Comparison of ENCODE assay signal across 1 cellular context in genomic region chr4:148069086-148070010, GRCh38.
TF ChIP-seq lines count a peak whose summit lies in the region.

No MANE protein-coding gene starts in this region.

TF ChIP-seq in H1, 55 proteins besides CTCF, POLR2A, EP300 and RAD21 (continued from another document):
- no peak for TF ChIP-seq SRF (IDR thresholded peaks at IDR 0.05; ENCODE audit: low read depth, low read length)
- TF ChIP-seq TBP (IDR thresholded peaks at IDR 0.05; ENCODE audit: low read depth, low read length) = no peak
- TF ChIP-seq KDM4A (IDR thresholded peaks at IDR 0.05; ENCODE audit: low read depth, low read length, severe bottlenecking) = no peak
TF ChIP-seq in H1: peak in this region for 0.
